2 cellular contexts compared by ENCODE assay signal in the genomic region with DNA sequence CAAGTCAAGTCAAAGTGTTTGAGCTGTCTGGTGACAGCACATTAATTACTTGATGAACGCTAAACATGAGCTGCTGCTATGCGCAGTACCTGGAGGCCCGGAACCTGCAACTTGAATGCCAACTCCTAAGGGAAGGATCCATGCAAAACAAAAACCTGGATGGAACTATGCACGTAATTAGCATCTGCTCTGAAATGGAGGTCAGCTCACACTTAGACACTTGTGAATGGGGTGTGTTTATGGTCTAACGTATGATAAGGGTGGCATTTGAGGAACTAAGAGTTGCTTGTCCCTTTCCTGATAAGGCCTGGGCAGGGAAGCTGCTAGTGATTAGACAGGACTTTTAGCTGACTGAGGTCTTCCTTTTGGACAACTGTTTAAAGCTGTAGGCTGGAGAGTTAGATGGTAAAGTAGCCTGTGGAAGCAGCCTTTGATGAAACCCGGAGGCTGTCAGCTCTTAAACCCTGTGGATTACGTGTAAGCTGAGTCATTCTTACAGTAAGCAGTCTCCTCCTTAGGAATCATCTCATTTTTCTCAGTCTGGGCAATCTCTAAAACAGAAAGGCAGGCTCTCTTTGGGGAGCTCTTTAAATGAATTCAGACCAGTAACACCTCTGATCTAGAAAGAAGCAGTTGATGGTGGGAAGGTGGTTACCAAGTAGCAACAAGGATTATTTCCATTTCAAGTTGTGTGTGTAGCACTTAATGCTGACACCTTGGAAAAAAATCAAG.
A peak's percentile ranks its signal among the peaks of the same experiment; 100 is the strongest.
TF ChIP-seq lines count a peak whose summit lies in the region.

No MANE protein-coding gene starts in this region.

TF ChIP-seq in HEK293, 187 proteins besides CTCF, POLR2A, EP300 and RAD21 (continued from another document):
- TF ChIP-seq INSM2 (tag by site-specific recombination; IDR thresholded peaks at IDR 0.05), result 0 out of 2 replicates have a peak, but pooled peaks have one; percentile 16
- TF ChIP-seq, protein P1, sequence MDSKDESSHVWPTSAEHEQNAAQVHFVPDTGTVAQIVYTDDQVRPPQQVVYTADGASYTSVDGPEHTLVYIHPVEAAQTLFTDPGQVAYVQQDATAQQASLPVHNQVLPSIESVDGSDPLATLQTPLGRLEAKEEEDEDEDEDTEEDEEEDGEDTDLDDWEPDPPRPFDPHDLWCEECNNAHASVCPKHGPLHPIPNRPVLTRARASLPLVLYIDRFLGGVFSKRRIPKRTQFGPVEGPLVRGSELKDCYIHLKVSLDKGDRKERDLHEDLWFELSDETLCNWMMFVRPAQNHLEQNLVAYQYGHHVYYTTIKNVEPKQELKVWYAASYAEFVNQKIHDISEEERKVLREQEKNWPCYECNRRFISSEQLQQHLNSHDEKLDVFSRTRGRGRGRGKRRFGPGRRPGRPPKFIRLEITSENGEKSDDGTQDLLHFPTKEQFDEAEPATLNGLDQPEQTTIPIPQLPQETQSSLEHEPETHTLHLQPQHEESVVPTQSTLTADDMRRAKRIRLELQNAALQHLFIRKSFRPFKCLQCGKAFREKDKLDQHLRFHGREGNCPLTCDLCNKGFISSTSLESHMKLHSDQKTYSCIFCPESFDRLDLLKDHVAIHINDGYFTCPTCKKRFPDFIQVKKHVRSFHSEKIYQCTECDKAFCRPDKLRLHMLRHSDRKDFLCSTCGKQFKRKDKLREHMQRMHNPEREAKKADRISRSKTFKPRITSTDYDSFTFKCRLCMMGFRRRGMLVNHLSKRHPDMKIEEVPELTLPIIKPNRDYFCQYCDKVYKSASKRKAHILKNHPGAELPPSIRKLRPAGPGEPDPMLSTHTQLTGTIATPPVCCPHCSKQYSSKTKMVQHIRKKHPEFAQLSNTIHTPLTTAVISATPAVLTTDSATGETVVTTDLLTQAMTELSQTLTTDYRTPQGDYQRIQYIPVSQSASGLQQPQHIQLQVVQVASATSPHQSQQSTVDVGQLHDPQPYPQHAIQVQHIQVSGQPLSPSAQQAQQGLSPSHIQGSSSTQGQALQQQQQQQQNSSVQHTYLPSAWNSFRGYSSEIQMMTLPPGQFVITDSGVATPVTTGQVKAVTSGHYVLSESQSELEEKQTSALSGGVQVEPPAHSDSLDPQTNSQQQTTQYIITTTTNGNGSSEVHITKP (tag by site-specific recombination; IDR thresholded peaks at IDR 0.05), result peak; percentile 39; the same call in 1 of the 2 replicates
- TF ChIP-seq ZNF366 (tag by site-specific recombination; conservative IDR thresholded peaks at IDR 0.05), result peak; percentile 45
- no peak for TF ChIP-seq ZNF571 (tag by site-specific recombination; IDR thresholded peaks at IDR 0.05)
- TF ChIP-seq ZFP37 (tag by site-specific recombination; IDR thresholded peaks at IDR 0.05), result 0 out of 2 replicates have a peak, but pooled peaks have one; percentile 20
- TF ChIP-seq SCRT2 (tag by site-specific recombination; IDR thresholded peaks at IDR 0.05), result peak; percentile 36; the same call in 1 of the 2 replicates
- TF ChIP-seq ZNF26 (tag by site-specific recombination; IDR thresholded peaks at IDR 0.05), result no peak
- TF ChIP-seq KLF9 (tag by site-specific recombination; IDR thresholded peaks at IDR 0.05; ENCODE audit: low read depth), result 0 out of 2 replicates have a peak, but pooled peaks have one; percentile 16
- TF ChIP-seq ZBTB48 (tag by site-specific recombination; IDR thresholded peaks at IDR 0.05), result peak; percentile 58; the same call in 1 of the 2 replicates
- TF ChIP-seq KLF1 (tag by site-specific recombination; IDR thresholded peaks at IDR 0.05), result peak; percentile 15; the same call in 1 of the 2 replicates
- peak; percentile 56; the same call in 1 of the 2 replicates for TF ChIP-seq SP7 (tag by site-specific recombination; IDR thresholded peaks at IDR 0.05)
- peak; percentile 89 for TF ChIP-seq ZNF629 (tag by site-specific recombination; IDR thresholded peaks at IDR 0.05)
- 0 out of 2 replicates have a peak, but pooled peaks have one; percentile 12 for TF ChIP-seq ZSCAN23 (tag by site-specific recombination; IDR thresholded peaks at IDR 0.05)
- peak; percentile 48 for TF ChIP-seq ZBTB20 (tag by site-specific recombination; IDR thresholded peaks at IDR 0.05)
- TF ChIP-seq ZBTB21 (tag by site-specific recombination; IDR thresholded peaks at IDR 0.05), result peak; percentile 57; the same call in 1 of the 2 replicates
- no peak for TF ChIP-seq ZNF146 (tag by site-specific recombination; IDR thresholded peaks at IDR 0.05)
- peak; percentile 83 for TF ChIP-seq ZNF660 (tag by site-specific recombination; IDR thresholded peaks at IDR 0.05)
- peak; percentile 58; the same call in 1 of the 2 replicates for TF ChIP-seq OSR2 (tag by site-specific recombination; IDR thresholded peaks at IDR 0.05)
- no peak for TF ChIP-seq ZNF76 (tag by site-specific recombination; IDR thresholded peaks at IDR 0.05; ENCODE audit: borderline replicate concordance, low read depth)
- TF ChIP-seq ZNF596 (tag by site-specific recombination; IDR thresholded peaks at IDR 0.05), result no peak
- no peak for TF ChIP-seq ZNF558 (tag by site-specific recombination; IDR thresholded peaks at IDR 0.05)

TF ChIP-seq in SK-N-SH, 30 proteins besides CTCF, POLR2A, EP300 and RAD21 (continued from another document):
- TF ChIP-seq POLR2AphosphoS5 (IDR thresholded peaks at IDR 0.05; ENCODE audit: low read depth, low read length) (peak; percentile 52; the same call in 1 of the 2 replicates), MXI1 (IDR thresholded peaks at IDR 0.05; ENCODE audit: low read depth, low read length) (no peak), CHD2 (IDR thresholded peaks at IDR 0.05; ENCODE audit: low read length, partially characterized antibody) (no peak), RXRA (IDR thresholded peaks at IDR 0.05; ENCODE audit: borderline replicate concordance, low read depth) (no peak), GATA2 (CRISPR knock-in tag; IDR thresholded peaks at IDR 0.05) (no peak)
